In genomic region chr3:43327184-43327950, GRCh38 we compare ENCODE assay signal across 9 cellular contexts. TPM values are rescaled to one million over a fixed set of nuclear protein-coding genes. Genes with fewer than 3 reads are reported as not detected.
A peak's percentile ranks its signal among the peaks of the same experiment; 100 is the strongest.
DNase-seq lines count a peak whose midpoint lies in the region; ATAC-seq and TF ChIP-seq lines count a peak whose summit lies in the region.
"Had no signal": no experiment of that assay in that cellular context is flagged by ENCODE, and none has a peak within 500 bp of the region (broad histone marks: within the 10 kb centered on the region; RNA-seq: fewer than 3 reads in every experiment).

No MANE protein-coding gene starts in this region.

- intact Hi-C loops in CD14-positive monocyte (cut with micrococcal nuclease): loop anchor here in 1 of 2 donors (10.0 kb wide), 1 partner anchor 47 kb away; no protein-coding TSS in a partner anchor

- no peak for TF ChIP-seq CTCF in CD14-positive monocyte (IDR thresholded peaks at IDR 0.05)
- TF ChIP-seq CTCF in choroid plexus epithelial cell (conservative IDR thresholded peaks at IDR 0.05; ENCODE audit: low read depth, low read length): no peak
- TF ChIP-seq CTCF in foreskin keratinocyte (conservative IDR thresholded peaks at IDR 0.05): no peak

- H3K36me3 Mint-ChIP-seq in CD14-positive monocyte: peaks cover 16 to 27% of the 10 kb centered on the region in 2 donors
- peaks cover 0 to 32% (median 20%) of the 10 kb centered on the region in 3 donors for H3K36me3 Mint-ChIP-seq in naive thymus-derived CD8-positive, alpha-beta T cell

- peak overlapping the region; percentile 51 to 92 (median 83) for H3K27ac Mint-ChIP-seq in CD14-positive monocyte
- peak overlapping the region; percentile 81 to 92 (median 88) for H3K27ac Mint-ChIP-seq in naive thymus-derived CD8-positive, alpha-beta T cell

- no peak overlapping the region for H3K4me3 ChIP-seq in choroid plexus epithelial cell (ENCODE audit: low read depth, low read length)

- no peaks in the 10 kb centered on the region for H3K27me3 Mint-ChIP-seq in CD14-positive monocyte (ENCODE audit: low read depth in 3 of 3)
- H3K27me3 Mint-ChIP-seq in naive thymus-derived CD8-positive, alpha-beta T cell: no peaks in the 10 kb centered on the region

- ATAC-seq in HG03432 (IDR thresholded peaks at IDR 0.05; ENCODE audit: unreplicated experiment): peak; percentile 67
- peak; percentile 57 to 75 for ATAC-seq in naive thymus-derived CD8-positive, alpha-beta T cell
- ATAC-seq in foreskin keratinocyte: no peak

- H3K4me1 ChIP-seq in foreskin keratinocyte: no peaks in the 10 kb centered on the region

- peaks cover 0 to 4% (median 0%) of the 10 kb centered on the region in 7 donors for H3K9me3 Mint-ChIP-seq in CD14-positive monocyte
- peaks cover 0 to 2% (median 0%) of the 10 kb centered on the region in 9 donors for H3K9me3 Mint-ChIP-seq in naive thymus-derived CD8-positive, alpha-beta T cell

- peaks cover 57% of the 10 kb centered on the region for H3K4me1 Mint-ChIP-seq in CD14-positive monocyte
- peaks cover 35 to 90% (median 80%) of the 10 kb centered on the region in 4 donors for H3K4me1 Mint-ChIP-seq in naive thymus-derived CD8-positive, alpha-beta T cell

- no peaks in the 10 kb centered on the region for H3K27me3 ChIP-seq in foreskin keratinocyte

- H3K27ac ChIP-seq in foreskin keratinocyte: no peak overlapping the region

- POLR2A ChIA-PET in naive thymus-derived CD8-positive, alpha-beta T cell (lab: Charles Lee): interaction anchor here (0.7 to 8.7 kb wide), 7 partner anchors 11 to 71 kb away, joined by 3 to 60 read pairs (median 5); partner anchors contain the start of gene SNRK

- DNase-seq in CD14-positive monocyte (ENCODE audit: low spot score) (no peak), choroid plexus epithelial cell (ENCODE audit: low read depth) (peak; percentile 78), retina (no peak), HuH-7.5 (ENCODE audit: low spot score) (no peak), foreskin keratinocyte (no peak), NCI-H748 (lab: John Stamatoyannopoulos, UW; ENCODE audit: unreplicated experiment) (no peak)
- DNase-seq in naive thymus-derived CD8-positive, alpha-beta T cell: peak in 1 of 10 donors; percentile 36
- DNase-seq: stimulated activated CD4-positive, alpha-beta T cell treated with anti-CD3 and anti-CD28 coated beads, Interleukin-4, amount 100 ng/mL, for 4 hours had no signal

- peak overlapping the region in 1 of 2 donors; percentile 11 for H3K4me3 Mint-ChIP-seq in CD14-positive monocyte
- peak overlapping the region; percentile 53 to 78 (median 67) for H3K4me3 Mint-ChIP-seq in naive thymus-derived CD8-positive, alpha-beta T cell

RNA-seq across cellular contexts. Expression of gene SNRK, which starts 41.0 kb away (rescaled TPM):
- polyA plus RNA-seq in CD14-positive monocyte: 10 to 100 TPM; 12.8 to 19.7 TPM
- total RNA-seq in naive thymus-derived CD8-positive, alpha-beta T cell: 100 to 1,000 TPM; 206 to 225 TPM
- polyA plus RNA-seq in naive thymus-derived CD8-positive, alpha-beta T cell: 10 to 100 TPM; 71.1 to 97.5 (median 90.6) TPM
- total RNA-seq in foreskin keratinocyte: 29.4 and 36.0 TPM in 2 replicates
- polyA plus RNA-seq in foreskin keratinocyte: 6.0 and 7.2 TPM in 2 replicates
